18 cellular contexts compared by ENCODE assay signal in the genomic region with DNA sequence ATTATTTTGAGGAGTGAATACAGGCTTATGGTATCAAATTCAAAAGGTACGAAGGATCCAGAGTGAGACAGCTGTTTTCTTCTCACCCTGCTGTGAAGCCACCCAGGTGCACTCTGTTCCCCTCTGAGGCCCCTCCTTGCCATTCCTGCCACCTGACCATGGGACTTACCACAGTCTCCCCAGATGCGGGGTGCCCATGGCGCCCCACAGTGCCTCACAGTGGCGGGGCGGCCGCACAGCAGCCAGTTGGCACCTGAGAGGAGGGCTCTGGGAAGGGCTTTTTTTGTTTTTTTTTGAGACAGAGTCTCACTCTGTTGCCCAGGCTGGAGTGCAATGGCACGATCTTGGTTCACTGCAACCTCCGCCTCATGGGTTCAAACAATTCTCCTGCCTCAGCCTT.
DNase-seq lines count a peak whose midpoint lies in the region; ATAC-seq and TF ChIP-seq lines count a peak whose summit lies in the region.
"Had no signal": no experiment of that assay in that cellular context is flagged by ENCODE, and none has a peak within 500 bp of the region (broad histone marks: within the 10 kb centered on the region; RNA-seq: fewer than 3 reads in every experiment).

No MANE protein-coding gene starts in this region.

- H3K36me3 ChIP-seq in Loucy (ENCODE audit: insufficient read depth, low read length) = no peaks in the 10 kb centered on the region
- H3K36me3 ChIP-seq: cardiac muscle cell, lower lobe of right lung, transverse colon had no signal

- H3K36me3 Mint-ChIP-seq in endothelial cell (ENCODE audit: low read depth, unreplicated experiment) = no peaks in the 10 kb centered on the region

- H3K4me3 ChIP-seq in GM12864 (ENCODE audit: low read depth, low read length) = no peak overlapping the region
- no peak overlapping the region for H3K4me3 ChIP-seq in Loucy (ENCODE audit: low read length, poor library complexity, severe bottlenecking)
- H3K4me3 ChIP-seq: cardiac muscle cell, hepatocyte, lower lobe of right lung, transverse colon had no signal

- H3K9me2 ChIP-seq in Loucy (replicated peaks; ENCODE audit: low read depth, low read length) = no peaks in the 10 kb centered on the region

- no peaks in the 10 kb centered on the region for H3K4me1 ChIP-seq in Loucy (ENCODE audit: insufficient read depth, low read length, poor library complexity, severe bottlenecking)
- H3K4me1 ChIP-seq: lower lobe of right lung had no signal

- no peaks in the 10 kb centered on the region for H3K27me3 ChIP-seq in Loucy (ENCODE audit: insufficient read depth, low read length, poor library complexity, severe bottlenecking)
- H3K27me3 ChIP-seq: cardiac muscle cell, hepatocyte, transverse colon had no signal

- DNase-seq in D341Med (ENCODE audit: low spot score) (peak; percentile 57), GM12864 (ENCODE audit: low read depth) (no peak), endothelial cell (ENCODE audit: low spot score) (no peak), amygdala (lab: John Stamatoyannopoulos, UW) (no peak), HuH-7.5 (ENCODE audit: low spot score) (no peak), Kasumi-1 (lab: John Stamatoyannopoulos, UW) (no peak)
- DNase-seq: activated CD4-positive, CD25-positive, alpha-beta regulatory T cell; activated naive CD4-positive, alpha-beta T cell; CD8-positive, alpha-beta memory T cell; lower lobe of right lung; NCI-H2081; NK-92 treated with Interleukin-12 subunit alpha and Interleukin-12 subunit beta, amount 100 ng/mL, for 24 hours; small intestine; transverse colon had no signal

- H3K4me2 ChIP-seq in Loucy (ENCODE audit: low read depth, low read length, poor library complexity, severe bottlenecking) = no peak overlapping the region
- H3K4me2 ChIP-seq: hepatocyte had no signal

- no peaks in the 10 kb centered on the region for H3F3A ChIP-seq in Loucy (ENCODE audit: low read depth)

- H3K27ac Mint-ChIP-seq in endothelial cell (ENCODE audit: unreplicated experiment) = no peak overlapping the region
- H3K27ac Mint-ChIP-seq: CD8-positive, alpha-beta memory T cell had no signal

- H3K4me1 Mint-ChIP-seq in endothelial cell (ENCODE audit: unreplicated experiment) = peaks cover 4% of the 10 kb centered on the region
- H3K4me1 Mint-ChIP-seq: CD8-positive, alpha-beta memory T cell had no signal

- H3K9ac ChIP-seq in Loucy (ENCODE audit: low read depth, low read length, poor library complexity, severe bottlenecking) = no peak overlapping the region

- no peak for ATAC-seq in GM21526 (IDR thresholded peaks at IDR 0.05; ENCODE audit: low FRiP score, unreplicated experiment)
- ATAC-seq: lower lobe of right lung had no signal

- H2AFZ ChIP-seq in Loucy (ENCODE audit: low read length) = no peak overlapping the region
- H2AFZ ChIP-seq: hepatocyte had no signal

- no peak overlapping the region for H3K4me3 Mint-ChIP-seq in endothelial cell (ENCODE audit: unreplicated experiment)
- H3K4me3 Mint-ChIP-seq: CD8-positive, alpha-beta memory T cell had no signal

- H4K20me1 ChIP-seq in Loucy (ENCODE audit: insufficient read depth, low read length, poor library complexity, severe bottlenecking) = no peaks in the 10 kb centered on the region

- H3K9me3 Mint-ChIP-seq in endothelial cell (ENCODE audit: unreplicated experiment) = no peaks in the 10 kb centered on the region
- H3K9me3 Mint-ChIP-seq: CD8-positive, alpha-beta memory T cell had no signal

- TF ChIP-seq CTCF in GM12864 (IDR thresholded peaks at IDR 0.05; ENCODE audit: low read depth, low read length, missing control alignments) (peak; percentile 61), Loucy (conservative IDR thresholded peaks at IDR 0.05; ENCODE audit: low read length) (peak; percentile 56), endothelial cell (IDR thresholded peaks at IDR 0.05; ENCODE audit: unreplicated experiment) (peak; percentile 18)

- no peaks in the 10 kb centered on the region for H3K79me2 ChIP-seq in Loucy (ENCODE audit: insufficient read depth, low read length)
- H3K79me2 ChIP-seq: hepatocyte had no signal

- H3K27me3 Mint-ChIP-seq in endothelial cell (ENCODE audit: unreplicated experiment) = no peaks in the 10 kb centered on the region

- no peaks in the 10 kb centered on the region for H3K9me3 ChIP-seq in Loucy (ENCODE audit: insufficient read depth, low read depth, low read length)
- H3K9me3 ChIP-seq: lower lobe of right lung, transverse colon had no signal
